ENCODE assay signal across 24 cellular contexts in the genomic region with DNA sequence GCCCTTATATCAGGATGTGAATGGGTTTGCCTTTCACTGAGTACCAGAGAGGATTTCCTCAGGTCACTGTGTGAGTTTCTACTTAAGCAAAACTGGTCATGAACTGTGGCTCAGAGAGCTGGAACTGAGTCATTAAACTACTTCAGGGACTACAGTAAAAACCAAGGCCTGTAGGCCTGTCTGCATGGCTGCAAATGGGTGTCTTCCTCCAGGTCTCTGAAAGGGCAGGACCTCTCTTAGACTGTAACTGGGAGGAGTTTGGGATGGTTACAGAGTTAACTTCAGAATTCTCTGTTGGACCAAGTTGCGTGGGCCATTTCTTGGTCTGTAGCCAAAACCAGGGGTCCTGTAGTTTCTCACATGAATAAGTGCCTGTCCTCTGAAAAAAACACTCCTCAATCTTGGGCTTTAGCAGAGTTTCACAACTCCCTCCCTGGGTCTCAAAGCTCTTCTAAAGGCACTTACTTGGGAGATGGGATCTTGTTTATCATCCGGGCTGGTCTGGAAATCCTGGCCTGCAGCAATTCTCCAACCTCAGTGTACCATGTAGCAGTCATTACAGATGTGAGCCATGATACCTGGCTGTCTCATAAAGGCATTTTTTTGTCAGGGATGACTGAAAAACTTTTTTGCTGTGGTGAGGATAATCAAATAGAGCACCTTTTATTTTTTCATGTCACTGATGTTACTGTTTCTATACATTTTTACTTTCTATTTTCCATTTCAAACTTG. TPM values are rescaled to one million over a fixed set of nuclear protein-coding genes. Genes with fewer than 3 reads are reported as not detected.
DNase-seq lines count a peak whose midpoint lies in the region; ATAC-seq, FAIRE-seq and TF ChIP-seq lines count a peak whose summit lies in the region.
"Had no signal": no experiment of that assay in that cellular context is flagged by ENCODE, and none has a peak within 500 bp of the region (broad histone marks: within the 10 kb centered on the region; RNA-seq: fewer than 3 reads in every experiment).

No MANE protein-coding gene starts in this region.

- H3K36me3 ChIP-seq in mesodermal cell (ENCODE audit: control insufficient read depth, insufficient read depth, low read length) (peaks cover 76% of the 10 kb centered on the region), gastrocnemius medialis (peaks cover 0 to 4% of the 10 kb centered on the region in 2 donors), BE2C (peaks cover 36% of the 10 kb centered on the region)

- H3K27me3 ChIP-seq in gastrocnemius medialis (no peaks in the 10 kb centered on the region), BE2C (no peaks in the 10 kb centered on the region)
- H3K27me3 ChIP-seq: gastroesophageal sphincter had no signal

- H3K27ac ChIP-seq in mesodermal cell (ENCODE audit: low read depth, low read length, severe bottlenecking) (peak overlapping the region; percentile 29), gastrocnemius medialis (no peak overlapping the region)
- H3K27ac ChIP-seq: 22Rv1, gastroesophageal sphincter had no signal

- peak; percentile 53 for DNase-seq in activated CD4-positive, alpha-beta T cell treated with anti-CD3 and anti-CD28 coated beads, Interleukin-2, amount 10 ng/mL, durations not matched to agents 24 days and 14 days
- DNase-seq in activated CD4-positive, alpha-beta T cell treated with anti-CD3 and anti-CD28 coated beads, Interleukin-2, amount 50 U/mL, for 1 hour: no peak
- peak; percentile 6 to 20 for DNase-seq in cardiac fibroblast (ENCODE audit: low read depth in 2 of 2)
- DNase-seq in GM19239 (ENCODE audit: insufficient read length, low spot score): no peak
- DNase-seq in gastrocnemius medialis: no peak
- no peak for DNase-seq in BE2C
- DNase-seq: activated B cell treated with CpG ODN at 0.5 μM for 24 hours; CD4-positive, CD25-positive, alpha-beta regulatory T cell; effector CD8-positive, alpha-beta T cell; NCI-H1105 treated with DMSO at 0.1 percent for 48 hours; NCI-H2107; NCI-H510A treated with DMSO at 0.1 percent for 48 hours; PC-3 had no signal

- H3K9me3 Mint-ChIP-seq in activated CD4-positive, alpha-beta T cell treated with anti-CD3 and anti-CD28 coated beads, Interleukin-2, amount 10 ng/mL, durations not matched to agents 24 days and 14 days: peaks cover 1% of the 10 kb centered on the region
- H3K9me3 Mint-ChIP-seq: activated B cell treated with CpG ODN at 0.5 μM for 24 hours, neural crest cell had no signal

- TF ChIP-seq CTCF in cardiac fibroblast (IDR thresholded peaks at IDR 0.05; ENCODE audit: low read depth, low read length) (no peak), gastrocnemius medialis (IDR thresholded peaks at IDR 0.05 in 4 of 5, conservative IDR thresholded peaks at IDR 0.05 in 1 of 5) (no peak), BE2C (IDR thresholded peaks at IDR 0.05; ENCODE audit: low read depth, low read length) (no peak)

- H3K27ac Mint-ChIP-seq in activated CD4-positive, alpha-beta T cell treated with anti-CD3 and anti-CD28 coated beads, Interleukin-2, amount 10 ng/mL, durations not matched to agents 24 days and 14 days: no peak overlapping the region
- H3K27ac Mint-ChIP-seq: activated B cell treated with CpG ODN at 0.5 μM for 24 hours; activated naive CD8-positive, alpha-beta T cell; T-helper 2 cell treated with Interferon-gamma antibody and Interleukin-4, amounts not matched to agents 5 μg/mL and 100 μg/mL, for 36 hours had no signal

- FAIRE-seq in GM19239 (lab: Jason Lieb, UNC): no peak
- FAIRE-seq: islet of Langerhans had no signal

- H3K9me3 ChIP-seq in mesodermal cell (ENCODE audit: control insufficient read depth, low read length) (no peaks in the 10 kb centered on the region), gastrocnemius medialis (no peaks in the 10 kb centered on the region), BE2C (no peaks in the 10 kb centered on the region)
- H3K9me3 ChIP-seq: gastroesophageal sphincter had no signal

- WGBS in mesodermal cell (ENCODE audit: insufficient coverage in 2 of 2), 2 experiments: 95 to 100% methylated on average over 2 of the region's 2 CpGs

- H3K4me1 Mint-ChIP-seq in activated CD4-positive, alpha-beta T cell treated with anti-CD3 and anti-CD28 coated beads, Interleukin-2, amount 10 ng/mL, durations not matched to agents 24 days and 14 days: peaks cover 2% of the 10 kb centered on the region
- H3K4me1 Mint-ChIP-seq: activated B cell treated with CpG ODN at 0.5 μM for 24 hours, neural crest cell had no signal

- TF ChIP-seq POLR2A in gastrocnemius medialis (IDR thresholded peaks at IDR 0.05): no peak

- ATAC-seq in HG03565 (IDR thresholded peaks at IDR 0.05; ENCODE audit: unreplicated experiment) (peak; percentile 65), gastrocnemius medialis (no peak)
- ATAC-seq: esophagus mucosa, gastroesophageal sphincter, PC-3, Right ventricle myocardium inferior, sciatic nerve had no signal

- H3K4me3 Mint-ChIP-seq in activated CD4-positive, alpha-beta T cell treated with anti-CD3 and anti-CD28 coated beads, Interleukin-2, amount 10 ng/mL, durations not matched to agents 24 days and 14 days: no peak overlapping the region
- H3K4me3 Mint-ChIP-seq: activated B cell treated with CpG ODN at 0.5 μM for 24 hours; activated naive CD8-positive, alpha-beta T cell; CD4-positive, CD25-positive, alpha-beta regulatory T cell; neural crest cell; T-helper 2 cell treated with Interferon-gamma antibody and Interleukin-4, amounts not matched to agents 5 μg/mL and 100 μg/mL, for 36 hours had no signal

- H3K4me1 ChIP-seq in mesodermal cell (ENCODE audit: control insufficient read depth, insufficient read depth, low read length, poor library complexity, severe bottlenecking) (no peaks in the 10 kb centered on the region), gastrocnemius medialis (no peaks in the 10 kb centered on the region), BE2C (no peaks in the 10 kb centered on the region)
- H3K4me1 ChIP-seq: gastroesophageal sphincter had no signal

- H3K36me3 Mint-ChIP-seq in activated CD4-positive, alpha-beta T cell treated with anti-CD3 and anti-CD28 coated beads, Interleukin-2, amount 10 ng/mL, durations not matched to agents 24 days and 14 days (ENCODE audit: low read depth): peaks cover 75% of the 10 kb centered on the region

- in situ Hi-C loops in gastrocnemius medialis (cut with MboI; ENCODE audit: low sequenced_read_pairs in 4 of 4): no loop called here

- intact Hi-C loops in activated CD4-positive, alpha-beta T cell treated with anti-CD3 and anti-CD28 coated beads, Interleukin-2, amount 10 ng/mL, durations not matched to agents 24 days and 14 days (cut with micrococcal nuclease): no loop called here
- intact Hi-C loops in gastrocnemius medialis (cut with DNase I; ENCODE audit: low total_unique reads): no loop called here

- no peaks in the 10 kb centered on the region for H3K27me3 Mint-ChIP-seq in activated CD4-positive, alpha-beta T cell treated with anti-CD3 and anti-CD28 coated beads, Interleukin-2, amount 10 ng/mL, durations not matched to agents 24 days and 14 days
- H3K27me3 Mint-ChIP-seq: activated B cell treated with CpG ODN at 0.5 μM for 24 hours; activated naive CD8-positive, alpha-beta T cell had no signal

- H3K4me3 ChIP-seq in cardiac fibroblast (replicated peaks in 1 of 2; ENCODE audit: low read depth in 2 of 2, low read length in 2 of 2): no peak overlapping the region
- no peak overlapping the region for H3K4me3 ChIP-seq in mesodermal cell (ENCODE audit: extremely low read depth, insufficient read depth, low read length, poor library complexity, severe bottlenecking)
- no peak overlapping the region for H3K4me3 ChIP-seq in gastrocnemius medialis
- H3K4me3 ChIP-seq in BE2C (ENCODE audit: low read depth, low read length): no peak overlapping the region
- H3K4me3 ChIP-seq: gastroesophageal sphincter had no signal

RNA-seq across cellular contexts. Expression of gene ZNF714, which starts 19.7 kb away (rescaled TPM):
- 18.8 and 20.4 TPM in 2 replicates for total RNA-seq in activated CD4-positive, alpha-beta T cell treated with anti-CD3 and anti-CD28 coated beads, Interleukin-2, amount 10 ng/mL, durations not matched to agents 24 days and 14 days
- 22.9 TPM for polyA plus RNA-seq in mesodermal cell (2013, experiment 1 of 2)
- polyA plus RNA-seq in mesodermal cell (2013, experiment 2 of 2): 25.6 TPM
- total RNA-seq in gastrocnemius medialis: 1 to 10 TPM in 2 of 4 donors, under 1 TPM in 2; 0.29 to 2.2 (median 1.2) TPM
- 3.3 TPM for polyA plus RNA-seq in BE2C (2012; ENCODE audit: insufficient read depth, insufficient read length, low read depth)

RNA-seq across cellular contexts. Expression of gene ZNF431, which starts 40.2 kb away (rescaled TPM):
- total RNA-seq in activated CD4-positive, alpha-beta T cell treated with anti-CD3 and anti-CD28 coated beads, Interleukin-2, amount 10 ng/mL, durations not matched to agents 24 days and 14 days: 14.2 and 14.8 TPM in 2 replicates
- polyA plus RNA-seq in mesodermal cell (2013, experiment 1 of 2): 14.9 TPM
- polyA plus RNA-seq in mesodermal cell (2013, experiment 2 of 2): 15.1 TPM
- total RNA-seq in gastrocnemius medialis: 1 to 10 TPM; 5.1 to 7.6 (median 6.7) TPM
- polyA plus RNA-seq in BE2C (2012; ENCODE audit: insufficient read depth, insufficient read length, low read depth): 4.0 TPM

Comparison
In these comparisons a context has a peak if more than half of its experiments do, and no peak if none do; other contexts are left out.
1. DNase-seq: peak in activated CD4-positive, alpha-beta T cell treated with anti-CD3 and anti-CD28 coated beads, Interleukin-2, amount 10 ng/mL, durations not matched to agents 24 days and 14 days (single experiment) and cardiac fibroblast (2 of 2); none in activated CD4-positive, alpha-beta T cell treated with anti-CD3 and anti-CD28 coated beads, Interleukin-2, amount 50 U/mL, for 1 hour (single experiment), GM19239 (single experiment), gastrocnemius medialis (0 of 2) and BE2C (single experiment).